In the genomic region with DNA sequence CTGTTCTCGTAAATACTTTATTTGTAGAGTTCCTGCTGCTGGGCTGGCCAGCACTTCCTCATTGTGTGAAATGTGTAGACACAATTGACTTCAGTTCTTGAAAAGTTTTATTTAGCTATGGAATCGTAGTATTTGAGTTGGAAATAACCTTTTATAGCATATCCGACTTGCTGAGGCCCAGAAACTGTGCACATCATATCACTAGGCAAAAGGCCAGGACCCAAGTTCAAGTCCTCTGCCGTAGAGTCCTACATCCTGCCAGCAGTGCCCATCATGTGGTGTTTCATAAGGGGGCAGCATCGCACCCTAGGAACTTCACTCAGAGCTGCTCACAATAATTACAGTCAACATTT, we compare ENCODE assay signal across 11 cellular contexts.
A peak's percentile ranks its signal among the peaks of the same experiment; 100 is the strongest.
DNase-seq lines count a peak whose midpoint lies in the region; ATAC-seq and TF ChIP-seq lines count a peak whose summit lies in the region.
"Had no signal": no experiment of that assay in that cellular context is flagged by ENCODE, and none has a peak within 500 bp of the region (broad histone marks: within the 10 kb centered on the region; RNA-seq: fewer than 3 reads in every experiment).

No MANE protein-coding gene starts in this region.

- DNase-seq in GF-D8 (lab: John Stamatoyannopoulos, UW) (peak; percentile 11), MV-4-11 (lab: John Stamatoyannopoulos, UW) (peak; percentile 63), choroid plexus epithelial cell (ENCODE audit: low read depth) (no peak), osteoblast (ENCODE audit: insufficient read length, low spot score, missing footprints) (no peak), trophoblast cell (no peak)
- DNase-seq in activated CD4-positive, alpha-beta T cell treated with anti-CD3 and anti-CD28 coated beads, Interleukin-2, amount 50 U/mL, for 48 hours: no peak
- DNase-seq: NCI-H510A, T-helper 2 cell had no signal

- no peak overlapping the region for H2AK5ac ChIP-seq in trophoblast cell (ENCODE audit: low read length)

- H2BK12ac ChIP-seq in trophoblast cell (ENCODE audit: low read length): no peak overlapping the region

- no peak overlapping the region for H3K18ac ChIP-seq in trophoblast cell (ENCODE audit: low read length)

- H3K4me3 ChIP-seq in choroid plexus epithelial cell (ENCODE audit: low read depth, low read length) (no peak overlapping the region), osteoblast (ENCODE audit: insufficient read depth, low read length) (no peak overlapping the region), trophoblast cell (ENCODE audit: low read depth, low read length) (no peak overlapping the region)

- no peak overlapping the region for H2BK120ac ChIP-seq in trophoblast cell (ENCODE audit: insufficient read depth, low read length, poor library complexity)

- peak; percentile 18 for TF ChIP-seq CTCF in choroid plexus epithelial cell (conservative IDR thresholded peaks at IDR 0.05; ENCODE audit: low read depth, low read length)
- TF ChIP-seq CTCF in osteoblast (IDR thresholded peaks at IDR 0.05; ENCODE audit: extremely low read depth, low read depth, low read length): peak; percentile 17

- H3K79me2 ChIP-seq in osteoblast (ENCODE audit: insufficient read depth, low read length) (no peaks in the 10 kb centered on the region), trophoblast cell (ENCODE audit: control insufficient read depth, insufficient read depth, low read length, poor library complexity) (no peaks in the 10 kb centered on the region)

- no peak overlapping the region for H2AFZ ChIP-seq in osteoblast (ENCODE audit: low read length)
- H2AFZ ChIP-seq in trophoblast cell (ENCODE audit: insufficient read depth, low read length, poor library complexity): no peak overlapping the region

- no peak overlapping the region for H3K23ac ChIP-seq in trophoblast cell (ENCODE audit: low read length)

- WGBS in trophoblast cell (ENCODE audit: extremely low coverage, insufficient coverage, insufficient read length): no CpG with 5 or more reads among the region's 5 CpGs

- ATAC-seq in HG02973 (IDR thresholded peaks at IDR 0.05; ENCODE audit: unreplicated experiment) (no peak), GM18519 (IDR thresholded peaks at IDR 0.05; ENCODE audit: low FRiP score, unreplicated experiment) (no peak)
- ATAC-seq: natural killer cell treated with Interleukin-12 subunit alpha and Interleukin-12 subunit beta and Interleukin-15 and Interleukin-18, amount 100 ng/mL, for 72 hours had no signal

- no peak overlapping the region for H3K9ac ChIP-seq in trophoblast cell (ENCODE audit: low read length)

- H3K36me3 ChIP-seq in osteoblast (ENCODE audit: insufficient read depth, low read length) (no peaks in the 10 kb centered on the region), trophoblast cell (ENCODE audit: control insufficient read depth in 1 of 2, insufficient read depth in 2 of 2, low read length in 2 of 2) (no peaks in the 10 kb centered on the region)

- H3K27me3 ChIP-seq in osteoblast (ENCODE audit: insufficient read depth, low read length) (no peaks in the 10 kb centered on the region), trophoblast cell (ENCODE audit: insufficient read depth, low read length) (no peaks in the 10 kb centered on the region)

- H3K79me1 ChIP-seq in trophoblast cell (ENCODE audit: low read length): no peaks in the 10 kb centered on the region

- H4K20me1 ChIP-seq in osteoblast (ENCODE audit: insufficient read depth, low read length): no peaks in the 10 kb centered on the region

- H3K14ac ChIP-seq in trophoblast cell (ENCODE audit: low read length): no peak overlapping the region

- H3K4me1 ChIP-seq in osteoblast (ENCODE audit: insufficient read depth, low read length) (peaks cover 20% of the 10 kb centered on the region), trophoblast cell (ENCODE audit: control insufficient read depth in 1 of 2, insufficient read depth in 2 of 2, low read length in 2 of 2) (no peaks in the 10 kb centered on the region)

- H3K4ac ChIP-seq in trophoblast cell (ENCODE audit: low read depth, low read length): no peak overlapping the region

- H4K12ac ChIP-seq in trophoblast cell (ENCODE audit: low read depth, low read length): no peak overlapping the region

- no peak overlapping the region for H2BK5ac ChIP-seq in trophoblast cell (ENCODE audit: low read depth, low read length, poor library complexity)

- H3K4me2 ChIP-seq in osteoblast (ENCODE audit: insufficient read depth, low read length) (no peak overlapping the region), trophoblast cell (ENCODE audit: low read length) (no peak overlapping the region)

- H3K27ac ChIP-seq in osteoblast (ENCODE audit: low read depth, low read length) (no peak overlapping the region), trophoblast cell (ENCODE audit: low read depth, low read length) (no peak overlapping the region)

- H4K91ac ChIP-seq in trophoblast cell (ENCODE audit: low read depth, low read length): no peak overlapping the region

- no peaks in the 10 kb centered on the region for H3K9me3 ChIP-seq in osteoblast (ENCODE audit: low read depth, low read length)
- no peaks in the 10 kb centered on the region for H3K9me3 ChIP-seq in trophoblast cell (ENCODE audit: insufficient read depth, low read depth, low read length)

- no peak overlapping the region for H4K8ac ChIP-seq in trophoblast cell (ENCODE audit: low read depth, low read length)

Comparison
In these comparisons a context has a peak if more than half of its experiments do, and no peak if none do; other contexts are left out.
1. DNase-seq: peak in GF-D8 (single experiment) and MV-4-11 (single experiment); none in choroid plexus epithelial cell (single experiment), osteoblast (single experiment), trophoblast cell (0 of 2) and activated CD4-positive, alpha-beta T cell treated with anti-CD3 and anti-CD28 coated beads, Interleukin-2, amount 50 U/mL, for 48 hours (0 of 2).